In genomic region chr20:64049060-64049886, GRCh38 we compare ENCODE assay signal across 8 cellular contexts. TPM values are rescaled to one million over a fixed set of nuclear protein-coding genes. Genes with fewer than 3 reads are reported as not detected.
DNase-seq lines count a peak whose midpoint lies in the region; ATAC-seq lines count a peak whose summit lies in the region.

Gene SOX18 (minus strand): TSS chr20:64049639. CDS start chr20:64049516, 123 bp downstream.

- H3K36me3 Mint-ChIP-seq in activated CD4-positive, alpha-beta T cell treated with anti-CD3 and anti-CD28 coated beads for 36 hours (ENCODE audit: low read depth): no peaks in the 10 kb centered on the region
- no peaks in the 10 kb centered on the region for H3K36me3 Mint-ChIP-seq in activated CD4-positive, alpha-beta memory T cell treated with anti-CD3 and anti-CD28 coated beads, Interleukin-2, amount 10 ng/mL, durations not matched to agents 7 days and 5 days (ENCODE audit: low read depth)
- peaks cover under 1% of the 10 kb centered on the region for H3K36me3 Mint-ChIP-seq in stimulated activated effector memory CD8-positive, alpha-beta T cell treated with anti-CD3 and anti-CD28 coated beads, Interleukin-12 subunit alpha, Interleukin-12 subunit beta, amount 100 ng/mL, for 72 hours

- peaks cover 41% of the 10 kb centered on the region for H3K27me3 Mint-ChIP-seq in activated CD4-positive, alpha-beta T cell treated with anti-CD3 and anti-CD28 coated beads for 36 hours
- H3K27me3 Mint-ChIP-seq in activated CD4-positive, alpha-beta memory T cell treated with anti-CD3 and anti-CD28 coated beads, Interleukin-2, amount 10 ng/mL, durations not matched to agents 7 days and 5 days: peaks cover 55% of the 10 kb centered on the region

- CTCF ChIA-PET in activated CD4-positive, alpha-beta T cell treated with anti-CD3 and anti-CD28 coated beads for 36 hours (lab: Charles Lee): interaction anchor here (0.7 kb wide), 2 partner anchors 8 to 11 kb away, joined by 3 read pairs; no protein-coding TSS in a partner anchor
- CTCF ChIA-PET in activated CD4-positive, alpha-beta memory T cell treated with anti-CD3 and anti-CD28 coated beads, Interleukin-2, amount 10 ng/mL, durations not matched to agents 7 days and 5 days (lab: Charles Lee): interaction anchor here (1.1 to 1.8 kb wide), 2 partner anchors 11 to 71 kb away, joined by 4 to 6 read pairs; no protein-coding TSS in a partner anchor

- intact Hi-C loops in activated CD4-positive, alpha-beta T cell treated with anti-CD3 and anti-CD28 coated beads for 36 hours (cut with DNase I, micrococcal nuclease): no loop called here
- intact Hi-C loops in cardiac septum (cut with DNase I): no loop called here

- H3K4me3 Mint-ChIP-seq in activated CD4-positive, alpha-beta T cell treated with anti-CD3 and anti-CD28 coated beads for 36 hours: peak within 1 kb of the TSS; percentile 41
- no peak within 1 kb of the TSS for H3K4me3 Mint-ChIP-seq in activated CD4-positive, alpha-beta memory T cell treated with anti-CD3 and anti-CD28 coated beads, Interleukin-2, amount 10 ng/mL, durations not matched to agents 7 days and 5 days
- H3K4me3 Mint-ChIP-seq in stimulated activated effector memory CD8-positive, alpha-beta T cell treated with anti-CD3 and anti-CD28 coated beads, Interleukin-12 subunit alpha, Interleukin-12 subunit beta, amount 100 ng/mL, for 72 hours: peak within 1 kb of the TSS; percentile 53

- POLR2A ChIA-PET in activated CD4-positive, alpha-beta T cell treated with anti-CD3 and anti-CD28 coated beads for 36 hours (lab: Charles Lee): no interaction called here
- POLR2A ChIA-PET in activated CD4-positive, alpha-beta memory T cell treated with anti-CD3 and anti-CD28 coated beads, Interleukin-2, amount 10 ng/mL, durations not matched to agents 7 days and 5 days (lab: Charles Lee): interaction anchor here (1.1 kb wide), 1 partner anchor 13 kb away, joined by 4 read pairs; the partner anchor contains the start of gene TCEA2

- H3K27ac Mint-ChIP-seq in activated CD4-positive, alpha-beta T cell treated with anti-CD3 and anti-CD28 coated beads for 36 hours: no peak within 1 kb of the TSS
- H3K27ac Mint-ChIP-seq in activated CD4-positive, alpha-beta memory T cell treated with anti-CD3 and anti-CD28 coated beads, Interleukin-2, amount 10 ng/mL, durations not matched to agents 7 days and 5 days: no peak within 1 kb of the TSS
- H3K27ac Mint-ChIP-seq in stimulated activated effector memory CD8-positive, alpha-beta T cell treated with anti-CD3 and anti-CD28 coated beads, Interleukin-12 subunit alpha, Interleukin-12 subunit beta, amount 100 ng/mL, for 72 hours: no peak within 1 kb of the TSS

- peak; percentile 68 for DNase-seq in activated CD4-positive, alpha-beta T cell treated with anti-CD3 and anti-CD28 coated beads for 36 hours
- no peak for DNase-seq in activated CD4-positive, alpha-beta T cell treated with anti-CD3 and anti-CD28 coated beads, Interleukin-2, amount 50 U/mL, for 4 hours
- DNase-seq in activated CD4-positive, alpha-beta memory T cell treated with anti-CD3 and anti-CD28 coated beads, Interleukin-2, amount 10 ng/mL, durations not matched to agents 7 days and 5 days: peak; percentile 57
- DNase-seq in cardiac septum (ENCODE audit: low spot score): peak; percentile 79
- DNase-seq in stimulated activated effector memory CD8-positive, alpha-beta T cell treated with anti-CD3 and anti-CD28 coated beads, Interleukin-12 subunit alpha, Interleukin-12 subunit beta, amount 100 ng/mL, for 72 hours (ENCODE audit: low spot score in 2 of 2): no peak
- no peak for DNase-seq in NCI-H187 (lab: John Stamatoyannopoulos, UW)
- no peak for DNase-seq in kidney glomerular epithelial cell (lab: John Stamatoyannopoulos, UW)
- no peak for DNase-seq in activated CD8-positive, alpha-beta memory T cell treated with anti-CD3 and anti-CD28 coated beads, Interleukin-2, amount 50 U/mL, for 4 hours

- ATAC-seq in activated CD4-positive, alpha-beta T cell treated with anti-CD3 and anti-CD28 coated beads for 36 hours: peak; percentile 63
- peak; percentile 66 for ATAC-seq in stimulated activated effector memory CD8-positive, alpha-beta T cell treated with anti-CD3 and anti-CD28 coated beads, Interleukin-12 subunit alpha, Interleukin-12 subunit beta, amount 100 ng/mL, for 72 hours

- peaks cover 8% of the 10 kb centered on the region for H3K4me1 Mint-ChIP-seq in activated CD4-positive, alpha-beta T cell treated with anti-CD3 and anti-CD28 coated beads for 36 hours
- H3K4me1 Mint-ChIP-seq in activated CD4-positive, alpha-beta memory T cell treated with anti-CD3 and anti-CD28 coated beads, Interleukin-2, amount 10 ng/mL, durations not matched to agents 7 days and 5 days: peaks cover 13% of the 10 kb centered on the region
- peaks cover 24% of the 10 kb centered on the region for H3K4me1 Mint-ChIP-seq in stimulated activated effector memory CD8-positive, alpha-beta T cell treated with anti-CD3 and anti-CD28 coated beads, Interleukin-12 subunit alpha, Interleukin-12 subunit beta, amount 100 ng/mL, for 72 hours

- no peaks in the 10 kb centered on the region for H3K9me3 Mint-ChIP-seq in activated CD4-positive, alpha-beta T cell treated with anti-CD3 and anti-CD28 coated beads for 36 hours (ENCODE audit: low read depth)
- H3K9me3 Mint-ChIP-seq in activated CD4-positive, alpha-beta memory T cell treated with anti-CD3 and anti-CD28 coated beads, Interleukin-2, amount 10 ng/mL, durations not matched to agents 7 days and 5 days: no peaks in the 10 kb centered on the region
- H3K9me3 Mint-ChIP-seq in stimulated activated effector memory CD8-positive, alpha-beta T cell treated with anti-CD3 and anti-CD28 coated beads, Interleukin-12 subunit alpha, Interleukin-12 subunit beta, amount 100 ng/mL, for 72 hours: no peaks in the 10 kb centered on the region

RNA-seq across cellular contexts. Expression of gene SOX18, which starts in this region (rescaled TPM):
- not detected for total RNA-seq in activated CD4-positive, alpha-beta T cell treated with anti-CD3 and anti-CD28 coated beads for 36 hours
- under 1 TPM; 0.25 TPM for total RNA-seq in activated CD4-positive, alpha-beta memory T cell treated with anti-CD3 and anti-CD28 coated beads, Interleukin-2, amount 10 ng/mL, durations not matched to agents 7 days and 5 days
- 67.0 TPM for total RNA-seq in cardiac septum

Comparison
In these comparisons a context has a peak if more than half of its experiments do, and no peak if none do; other contexts are left out.
1. RNA of gene SOX18 (total RNA-seq): 67.0 TPM in cardiac septum (single experiment); 0.25 TPM in activated CD4-positive, alpha-beta memory T cell treated with anti-CD3 and anti-CD28 coated beads, Interleukin-2, amount 10 ng/mL, durations not matched to agents 7 days and 5 days and not detected in activated CD4-positive, alpha-beta T cell treated with anti-CD3 and anti-CD28 coated beads for 36 hours; every median in the first group is over 10 times any median in the second.
2. Peak in DNase-seq and ATAC-seq in activated CD4-positive, alpha-beta T cell treated with anti-CD3 and anti-CD28 coated beads for 36 hours; RNA of the gene not detected or under 1 TPM.
3. Peak in DNase-seq in activated CD4-positive, alpha-beta memory T cell treated with anti-CD3 and anti-CD28 coated beads, Interleukin-2, amount 10 ng/mL, durations not matched to agents 7 days and 5 days; RNA of the gene not detected or under 1 TPM.